ENCODE assay signal across 10 cellular contexts in genomic region chr17:60506312-60506711, GRCh38. TPM values are rescaled to one million over a fixed set of nuclear protein-coding genes. Genes with fewer than 3 reads are reported as not detected.
A peak's percentile ranks its signal among the peaks of the same experiment; 100 is the strongest.
DNase-seq lines count a peak whose midpoint lies in the region; ATAC-seq and TF ChIP-seq lines count a peak whose summit lies in the region.
"Had no signal": no experiment of that assay in that cellular context is flagged by ENCODE, and none has a peak within 500 bp of the region (broad histone marks: within the 10 kb centered on the region; RNA-seq: fewer than 3 reads in every experiment).

No MANE protein-coding gene starts in this region.

- H2AFZ ChIP-seq in IMR-90 (replicated peaks; ENCODE audit: low read length, poor library complexity), result no peak overlapping the region

- BruUV-seq in IMR-90 (replicated peaks; lab: Mats Ljungman, UMichigan), result no TSS peak

- H4K20me1 ChIP-seq in IMR-90 (ENCODE audit: insufficient read depth, low read length), result peaks cover 70% of the 10 kb centered on the region

- WGBS in IMR-90 (ENCODE audit: extremely low coverage in 2 of 2, insufficient read length in 1 of 2), 2 experiments, result 100% methylated on average over 1 of the region's 1 CpG; no CpG with 5 or more reads in 1 of the 2 experiments

- no peak overlapping the region for H3K9ac ChIP-seq in IMR-90 (ENCODE audit: low read depth, low read length)

- peaks cover 21 to 73% of the 10 kb centered on the region in 2 experiments for H3K79me1 ChIP-seq in IMR-90 (ENCODE audit: low read depth in 1 of 2, low read length in 2 of 2)

- H2BK15ac ChIP-seq in IMR-90 (ENCODE audit: low read depth, low read length), result no peak overlapping the region

- H3K9me3 ChIP-seq in IMR-90 (ENCODE audit: control insufficient read depth, insufficient read depth, low read length), result no peaks in the 10 kb centered on the region
- H3K9me3 ChIP-seq: esophagus squamous epithelium had no signal

- H3K9me1 ChIP-seq in IMR-90 (ENCODE audit: insufficient read depth, low read length), result peaks cover 15% of the 10 kb centered on the region

- peak overlapping the region; percentile 44 for H2BK5ac ChIP-seq in IMR-90 (ENCODE audit: low read depth, low read length, poor library complexity, severe bottlenecking)

- POLR2A ChIA-PET in IMR-90 (lab: Charles Lee; ENCODE audit: unreplicated experiment), result no interaction called here

- no peak overlapping the region for H3K56ac ChIP-seq in IMR-90 (ENCODE audit: extremely low read depth, insufficient read depth, low read length)

- no peak for TF ChIP-seq RAD21 in IMR-90 (IDR thresholded peaks at IDR 0.05; ENCODE audit: low read length)

- no peak overlapping the region for H4K5ac ChIP-seq in IMR-90 (ENCODE audit: low read depth, low read length)

- H3K4ac ChIP-seq in IMR-90 (ENCODE audit: low read depth, low read length), result no peak overlapping the region

- TF ChIP-seq POLR2A in IMR-90 (IDR thresholded peaks at IDR 0.05; ENCODE audit: low read depth, low read length), result no peak

- peak overlapping the region; percentile 46 for H3K14ac ChIP-seq in IMR-90 (replicated peaks; ENCODE audit: low read depth, low read length)

- peak overlapping the region; percentile 7; the same call in 1 of the 2 replicates for H3K4me2 ChIP-seq in IMR-90 (ENCODE audit: low read depth, low read length)

- H3K23ac ChIP-seq in IMR-90 (ENCODE audit: low read depth, low read length), result no peak overlapping the region

- H2AK5ac ChIP-seq in IMR-90 (ENCODE audit: low read depth, low read length), result no peak overlapping the region

- H2BK20ac ChIP-seq in IMR-90 (ENCODE audit: low read depth, low read length), result no peak overlapping the region

- peaks cover 6% of the 10 kb centered on the region for H3K4me1 ChIP-seq in IMR-90 (ENCODE audit: control insufficient read depth, insufficient read depth, low read length)

- no peak overlapping the region for H2BK120ac ChIP-seq in IMR-90 (ENCODE audit: low read depth, low read length)

- H3K36me3 ChIP-seq in IMR-90 (ENCODE audit: control insufficient read depth, insufficient read depth, low read length), result peaks cover 3% of the 10 kb centered on the region

- no peak overlapping the region for H3K27ac ChIP-seq in IMR-90 (ENCODE audit: insufficient read depth, low read length)
- H3K27ac ChIP-seq: esophagus squamous epithelium had no signal

- H4K8ac ChIP-seq in IMR-90 (ENCODE audit: low read depth in 2 of 2, low read length in 2 of 2), result no peak overlapping the region

- no peak for TF ChIP-seq CTCF in IMR-90 (conservative IDR thresholded peaks at IDR 0.05; ENCODE audit: low read depth, low read length)
- no peak for TF ChIP-seq CTCF in astrocyte of the cerebellum (IDR thresholded peaks at IDR 0.05; ENCODE audit: low read depth, low read length, missing control alignments)

- intact Hi-C loops in IMR-90 (cut with micrococcal nuclease), result no loop called here

- ATAC-seq in IMR-90 (ENCODE audit: low read depth) (peak; percentile 90), GM21515 (IDR thresholded peaks at IDR 0.05; ENCODE audit: unreplicated experiment) (no peak), GM18519 (IDR thresholded peaks at IDR 0.05; ENCODE audit: low FRiP score, unreplicated experiment) (no peak)

- in situ Hi-C loops in IMR-90 (cut with MboI; ENCODE audit: low sequenced_read_pairs), result no loop called here
- in situ Hi-C loops in astrocyte of the cerebellum (cut with HindIII; ENCODE audit: low sequenced_read_pairs), result loop anchor here (25.0 kb wide), 1 partner anchor 94 kb away; the partner anchor contains the start of gene CHCT1

- dilution Hi-C loops in IMR-90 (cut with HindIII; ENCODE audit: low sequenced_read_pairs, unreplicated experiment), result no loop called here

- H3K27me3 ChIP-seq in IMR-90 (ENCODE audit: control insufficient read depth, insufficient read depth, low read length), result no peaks in the 10 kb centered on the region
- H3K27me3 ChIP-seq: esophagus squamous epithelium had no signal

- peak overlapping the region; percentile 71 for H2AK9ac ChIP-seq in IMR-90 (replicated peaks; ENCODE audit: low read depth, low read length, poor library complexity)

- no peak overlapping the region for H4K91ac ChIP-seq in IMR-90 (ENCODE audit: insufficient read depth, low read depth, low read length)

- H3K4me3 ChIP-seq in IMR-90 (ENCODE audit: insufficient read depth, low read depth, low read length) (no peak overlapping the region), astrocyte of the cerebellum (ENCODE audit: low read depth, low read length) (no peak overlapping the region)
- H3K4me3 ChIP-seq: esophagus squamous epithelium had no signal

- no peak overlapping the region for H3K18ac ChIP-seq in IMR-90 (ENCODE audit: low read depth, low read length)

- DNase-seq in AG20443 (ENCODE audit: low spot score) (peak; percentile 32), IMR-90 (peak; percentile 95), astrocyte of the cerebellum (ENCODE audit: low read depth) (peak; percentile 53), kidney tubule cell (ENCODE audit: low spot score) (peak; percentile 96), GDM1 (lab: John Stamatoyannopoulos, UW) (no peak), DMS79 (lab: John Stamatoyannopoulos, UW) (no peak)
- DNase-seq: esophagus squamous epithelium, occipital lobe had no signal

- CTCF ChIA-PET in IMR-90 (lab: Yijun Ruan, JAX), result interaction anchor here (0.7 kb wide), 1 partner anchor 400 kb away, joined by 3 read pairs; no protein-coding TSS in a partner anchor

TF ChIP-seq in IMR-90, 13 proteins besides CTCF, POLR2A, EP300 and RAD21:
- TF ChIP-seq MAFK (IDR thresholded peaks at IDR 0.05; ENCODE audit: low read depth, low read length) (peak; percentile 98), RCOR1 (IDR thresholded peaks at IDR 0.05; ENCODE audit: insufficient replicate concordance, low read length) (no peak), CEBPB (IDR thresholded peaks at IDR 0.05; ENCODE audit: low read depth, low read length) (no peak; the same call in 1 of the 2 replicates), RFX5 (IDR thresholded peaks at IDR 0.05; ENCODE audit: low read depth, low read length) (no peak), CHD1 (IDR thresholded peaks at IDR 0.05; ENCODE audit: low read depth, low read length) (no peak), SMC3 (IDR thresholded peaks at IDR 0.05; ENCODE audit: low read depth, low read length) (no peak), MXI1 (IDR thresholded peaks at IDR 0.05; ENCODE audit: borderline replicate concordance, low read depth, low read length) (no peak), BHLHE40 (IDR thresholded peaks at IDR 0.05; ENCODE audit: low read depth, low read length) (no peak), NFE2L2 (IDR thresholded peaks at IDR 0.05; ENCODE audit: low read depth, low read length) (peak; percentile 83), FOS (IDR thresholded peaks at IDR 0.05; ENCODE audit: low read depth, low read length) (no peak), ELK1 (IDR thresholded peaks at IDR 0.05; ENCODE audit: borderline replicate concordance, low read depth, low read length) (no peak), MAZ (IDR thresholded peaks at IDR 0.05; ENCODE audit: borderline replicate concordance, low read depth, low read length) (no peak), USF2 (IDR thresholded peaks at IDR 0.05; ENCODE audit: low read depth, low read length) (no peak)
TF ChIP-seq in IMR-90: peak in this region for 2.

RNA-seq across cellular contexts. Expression of gene APPBP2, which starts 19.7 kb away (rescaled TPM):
- total RNA-seq in IMR-90 (2012; rRNA removed), result 86.7 and 93.9 TPM in 2 replicates
- polyA plus RNA-seq in IMR-90 (2012; rRNA removed), result 8.0 and 12.3 TPM in 2 replicates
- 1.9 and 2.6 TPM in 2 replicates for polyA plus RNA-seq in IMR-90 (2012; cell fraction: cytosol; rRNA removed)
- polyA plus RNA-seq in IMR-90 (2012; cell fraction: nucleus; rRNA removed; ENCODE audit: low replicate concordance), result 3.6 and 15.2 TPM in 2 replicates

Comparison
In these comparisons a context has a peak if more than half of its experiments do, and no peak if none do; other contexts are left out.
1. DNase-seq: peak in AG20443 (single experiment), IMR-90 (single experiment), astrocyte of the cerebellum (single experiment) and kidney tubule cell (single experiment); none in GDM1 (single experiment) and DMS79 (single experiment).